1 cellular context compared by ENCODE assay signal in genomic region chr22:19559956-19560355, GRCh38.
TF ChIP-seq lines count a peak whose summit lies in the region.

No MANE protein-coding gene starts in this region.

TF ChIP-seq in GM23338, 12 proteins besides CTCF, POLR2A, EP300 and RAD21 (continued from another document):
- no peak for TF ChIP-seq EZH2 (IDR thresholded peaks at IDR 0.05; ENCODE audit: low read depth, unreplicated experiment)
- no peak for TF ChIP-seq NANOG (IDR thresholded peaks at IDR 0.05; ENCODE audit: borderline replicate concordance)
- TF ChIP-seq JUNB (IDR thresholded peaks at IDR 0.05; ENCODE audit: unreplicated experiment), result no peak
- no peak for TF ChIP-seq POLR2AphosphoS5 (IDR thresholded peaks at IDR 0.05; ENCODE audit: low read depth)
- no peak for TF ChIP-seq EZH2phosphoT487 (IDR thresholded peaks at IDR 0.05; ENCODE audit: unreplicated experiment)
- TF ChIP-seq, protein P1, sequence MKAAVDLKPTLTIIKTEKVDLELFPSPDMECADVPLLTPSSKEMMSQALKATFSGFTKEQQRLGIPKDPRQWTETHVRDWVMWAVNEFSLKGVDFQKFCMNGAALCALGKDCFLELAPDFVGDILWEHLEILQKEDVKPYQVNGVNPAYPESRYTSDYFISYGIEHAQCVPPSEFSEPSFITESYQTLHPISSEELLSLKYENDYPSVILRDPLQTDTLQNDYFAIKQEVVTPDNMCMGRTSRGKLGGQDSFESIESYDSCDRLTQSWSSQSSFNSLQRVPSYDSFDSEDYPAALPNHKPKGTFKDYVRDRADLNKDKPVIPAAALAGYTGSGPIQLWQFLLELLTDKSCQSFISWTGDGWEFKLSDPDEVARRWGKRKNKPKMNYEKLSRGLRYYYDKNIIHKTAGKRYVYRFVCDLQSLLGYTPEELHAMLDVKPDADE (IDR thresholded peaks at IDR 0.05), result no peak
- TF ChIP-seq REST (IDR thresholded peaks at IDR 0.05; ENCODE audit: unreplicated experiment), result no peak
